Comparison of ENCODE assay signal across 19 cellular contexts in genomic region chrX:131289527-131289926, GRCh38. TPM values are rescaled to one million over a fixed set of nuclear protein-coding genes. Genes with fewer than 3 reads are reported as not detected.
A peak's percentile ranks its signal among the peaks of the same experiment; 100 is the strongest.
DNase-seq lines count a peak whose midpoint lies in the region; ATAC-seq and TF ChIP-seq lines count a peak whose summit lies in the region.
"Had no signal": no experiment of that assay in that cellular context is flagged by ENCODE, and none has a peak within 500 bp of the region (broad histone marks: within the 10 kb centered on the region; RNA-seq: fewer than 3 reads in every experiment).

No MANE protein-coding gene starts in this region.

- peaks cover 31% of the 10 kb centered on the region for H3K4me1 Mint-ChIP-seq in endodermal cell
- peaks cover 33% of the 10 kb centered on the region for H3K4me1 Mint-ChIP-seq in neural progenitor cell
- no peaks in the 10 kb centered on the region for H3K4me1 Mint-ChIP-seq in activated naive CD8-positive, alpha-beta T cell treated with anti-CD3 and anti-CD28 coated beads for 36 hours
- peaks cover 6% of the 10 kb centered on the region for H3K4me1 Mint-ChIP-seq in stimulated activated naive CD8-positive, alpha-beta T cell treated with anti-CD3 and anti-CD28 coated beads, Interleukin-15, amount 100 ng/mL, for 72 hours
- H3K4me1 Mint-ChIP-seq: CD4-positive, alpha-beta memory T cell had no signal

- H3K27ac ChIP-seq in left ventricle myocardium inferior (replicated peaks) (no peak overlapping the region), endodermal cell (ENCODE audit: low read depth, low read length) (no peak overlapping the region), neural progenitor cell (no peak overlapping the region), suprapubic skin (no peak overlapping the region)
- H3K27ac ChIP-seq: SJCRH30 had no signal

- H3K27me3 Mint-ChIP-seq in endodermal cell (ENCODE audit: insufficient read depth) (no peaks in the 10 kb centered on the region), neural progenitor cell (ENCODE audit: insufficient read depth, low read depth) (peaks cover 11% of the 10 kb centered on the region)
- H3K27me3 Mint-ChIP-seq in activated naive CD8-positive, alpha-beta T cell treated with anti-CD3 and anti-CD28 coated beads for 36 hours: peaks cover 25% of the 10 kb centered on the region
- peaks cover 24% of the 10 kb centered on the region for H3K27me3 Mint-ChIP-seq in stimulated activated naive CD8-positive, alpha-beta T cell treated with anti-CD3 and anti-CD28 coated beads, Interleukin-15, amount 100 ng/mL, for 72 hours

- no peaks in the 10 kb centered on the region for H4K20me1 ChIP-seq in neural progenitor cell (ENCODE audit: low read depth)

- DNase-seq in left ventricle myocardium inferior (no peak), Right ventricle myocardium superior (no peak), endodermal cell (no peak), neural progenitor cell (ENCODE audit: low spot score) (no peak), suprapubic skin (ENCODE audit: low spot score in 2 of 2) (no peak), NCI-H748 treated with DMSO at 0.1 percent for 48 hours (lab: John Stamatoyannopoulos, UW) (no peak)
- DNase-seq in activated naive CD8-positive, alpha-beta T cell treated with anti-CD3 and anti-CD28 coated beads for 36 hours: no peak
- no peak for DNase-seq in stimulated activated naive CD8-positive, alpha-beta T cell treated with anti-CD3 and anti-CD28 coated beads, Interleukin-15, amount 100 ng/mL, for 72 hours
- DNase-seq: activated CD4-positive, CD25-positive, alpha-beta regulatory T cell treated with anti-CD3 and anti-CD28 coated beads, Interleukin-2, amount 50 U/mL, for 72 hours; activated T-cell treated with anti-CD3 and anti-CD28 coated beads for 4 hours; AML-193; CD4-positive, alpha-beta memory T cell; naive thymus-derived CD4-positive, alpha-beta T cell; NCI-H1694; SJCRH30; stimulated activated CD4-positive, alpha-beta T cell treated with anti-CD3 and anti-CD28 coated beads, Interleukin-1b, Interleukin-23, amount 100 ng/mL, for 48 hours had no signal

- H3F3A ChIP-seq in neural progenitor cell (ENCODE audit: low read depth): no peaks in the 10 kb centered on the region

- peak overlapping the region; percentile 75 for H3K4me3 Mint-ChIP-seq in endodermal cell
- H3K4me3 Mint-ChIP-seq in neural progenitor cell: peak overlapping the region; percentile 85
- no peak overlapping the region for H3K4me3 Mint-ChIP-seq in activated naive CD8-positive, alpha-beta T cell treated with anti-CD3 and anti-CD28 coated beads for 36 hours
- no peak overlapping the region for H3K4me3 Mint-ChIP-seq in stimulated activated naive CD8-positive, alpha-beta T cell treated with anti-CD3 and anti-CD28 coated beads, Interleukin-15, amount 100 ng/mL, for 72 hours
- H3K4me3 Mint-ChIP-seq: activated CD8-positive, alpha-beta T cell treated with anti-CD3 and anti-CD28 coated beads for 36 hours; CD4-positive, alpha-beta memory T cell; dendritic cell treated with granulocyte-macrophage colony-stimulating factor and Interleukin-4, amounts not matched to agents 40 ng/mL and 50 ng/mL, for 4 days had no signal

- no peak overlapping the region for H2AFZ ChIP-seq in neural progenitor cell (replicated peaks)

- peak overlapping the region; percentile 50 for H3K4me3 ChIP-seq in left ventricle myocardium inferior
- no peak overlapping the region for H3K4me3 ChIP-seq in endodermal cell (ENCODE audit: low read length)
- peak overlapping the region; percentile 59 for H3K4me3 ChIP-seq in neural progenitor cell
- H3K4me3 ChIP-seq in suprapubic skin: peak overlapping the region; percentile 22
- H3K4me3 ChIP-seq: SJCRH30 had no signal

- H3K27me3 ChIP-seq in left ventricle myocardium inferior (ENCODE audit: low read depth): no peaks in the 10 kb centered on the region
- no peaks in the 10 kb centered on the region for H3K27me3 ChIP-seq in endodermal cell (ENCODE audit: control insufficient read depth, insufficient read depth, low read length, poor library complexity, severe bottlenecking)
- H3K27me3 ChIP-seq in neural progenitor cell: no peaks in the 10 kb centered on the region
- no peaks in the 10 kb centered on the region for H3K27me3 ChIP-seq in suprapubic skin
- H3K27me3 ChIP-seq: SJCRH30 had no signal

- no peak overlapping the region for H3K9ac ChIP-seq in endodermal cell (ENCODE audit: extremely low read depth, low read length, poor library complexity, severe bottlenecking)
- H3K9ac ChIP-seq in neural progenitor cell: no peak overlapping the region

- no peaks in the 10 kb centered on the region for H3K9me3 Mint-ChIP-seq in endodermal cell
- H3K9me3 Mint-ChIP-seq in neural progenitor cell: no peaks in the 10 kb centered on the region
- no peaks in the 10 kb centered on the region for H3K9me3 Mint-ChIP-seq in activated naive CD8-positive, alpha-beta T cell treated with anti-CD3 and anti-CD28 coated beads for 36 hours
- no peaks in the 10 kb centered on the region for H3K9me3 Mint-ChIP-seq in stimulated activated naive CD8-positive, alpha-beta T cell treated with anti-CD3 and anti-CD28 coated beads, Interleukin-15, amount 100 ng/mL, for 72 hours
- H3K9me3 Mint-ChIP-seq: activated CD8-positive, alpha-beta T cell treated with anti-CD3 and anti-CD28 coated beads for 36 hours; CD4-positive, alpha-beta memory T cell; dendritic cell treated with granulocyte-macrophage colony-stimulating factor and Interleukin-4, amounts not matched to agents 40 ng/mL and 50 ng/mL, for 4 days had no signal

- peak overlapping the region; percentile 77 for H3K4me2 ChIP-seq in neural progenitor cell

- ATAC-seq in Right ventricle myocardium superior (ENCODE audit: poor library complexity): no peak
- no peak for ATAC-seq in stimulated activated naive CD8-positive, alpha-beta T cell treated with anti-CD3 and anti-CD28 coated beads, Interleukin-15, amount 100 ng/mL, for 72 hours
- ATAC-seq: naive thymus-derived CD4-positive, alpha-beta T cell had no signal

- H3K27ac Mint-ChIP-seq in endodermal cell (no peak overlapping the region), neural progenitor cell (no peak overlapping the region)
- no peak overlapping the region for H3K27ac Mint-ChIP-seq in activated naive CD8-positive, alpha-beta T cell treated with anti-CD3 and anti-CD28 coated beads for 36 hours
- no peak overlapping the region for H3K27ac Mint-ChIP-seq in stimulated activated naive CD8-positive, alpha-beta T cell treated with anti-CD3 and anti-CD28 coated beads, Interleukin-15, amount 100 ng/mL, for 72 hours
- H3K27ac Mint-ChIP-seq: activated CD8-positive, alpha-beta T cell treated with anti-CD3 and anti-CD28 coated beads for 36 hours; CD4-positive, alpha-beta memory T cell; dendritic cell treated with granulocyte-macrophage colony-stimulating factor and Interleukin-4, amounts not matched to agents 40 ng/mL and 50 ng/mL, for 4 days; naive thymus-derived CD4-positive, alpha-beta T cell had no signal

- WGBS in endodermal cell (ENCODE audit: insufficient coverage in 1 of 2, insufficient read length in 1 of 2), 2 experiments: 21% methylated on average over 2 of the region's 4 CpGs; no CpG with 5 or more reads in 1 of the 2 experiments
- WGBS in suprapubic skin: 51% methylated on average over 4 of the region's 4 CpGs

- TF ChIP-seq EP300 in suprapubic skin (IDR thresholded peaks at IDR 0.05): no peak

- intact Hi-C loops in left ventricle myocardium inferior (cut with micrococcal nuclease) (no loop called here), Right ventricle myocardium superior (cut with DNase I) (no loop called here)

- TF ChIP-seq CTCF in left ventricle myocardium inferior (IDR thresholded peaks at IDR 0.05; ENCODE audit: borderline replicate concordance) (no peak), endodermal cell (conservative IDR thresholded peaks at IDR 0.05) (no peak), neural progenitor cell (IDR thresholded peaks at IDR 0.05) (no peak), suprapubic skin (IDR thresholded peaks at IDR 0.05) (no peak)

- no peaks in the 10 kb centered on the region for H3K36me3 ChIP-seq in left ventricle myocardium inferior
- H3K36me3 ChIP-seq in endodermal cell (ENCODE audit: control insufficient read depth, insufficient read depth, low read length): no peaks in the 10 kb centered on the region
- H3K36me3 ChIP-seq in neural progenitor cell: no peaks in the 10 kb centered on the region
- H3K36me3 ChIP-seq in suprapubic skin: no peaks in the 10 kb centered on the region
- H3K36me3 ChIP-seq: SJCRH30 had no signal

- no peaks in the 10 kb centered on the region for H3K4me1 ChIP-seq in left ventricle myocardium inferior
- no peaks in the 10 kb centered on the region for H3K4me1 ChIP-seq in endodermal cell (ENCODE audit: control insufficient read depth, insufficient read depth, low read length)
- H3K4me1 ChIP-seq in neural progenitor cell: no peaks in the 10 kb centered on the region
- H3K4me1 ChIP-seq in suprapubic skin: peaks cover 5% of the 10 kb centered on the region
- H3K4me1 ChIP-seq: SJCRH30 had no signal

- no peak for TF ChIP-seq POLR2A in suprapubic skin (IDR thresholded peaks at IDR 0.05)

- H3K36me3 Mint-ChIP-seq in endodermal cell (ENCODE audit: low read depth): no peaks in the 10 kb centered on the region
- H3K36me3 Mint-ChIP-seq in neural progenitor cell: no peaks in the 10 kb centered on the region
- H3K36me3 Mint-ChIP-seq in activated naive CD8-positive, alpha-beta T cell treated with anti-CD3 and anti-CD28 coated beads for 36 hours: no peaks in the 10 kb centered on the region
- H3K36me3 Mint-ChIP-seq: CD4-positive, alpha-beta memory T cell; naive thymus-derived CD4-positive, alpha-beta T cell had no signal

- H3K9me3 ChIP-seq in left ventricle myocardium inferior (replicated peaks): no peaks in the 10 kb centered on the region
- H3K9me3 ChIP-seq in endodermal cell (ENCODE audit: control insufficient read depth, low read length): no peaks in the 10 kb centered on the region
- H3K9me3 ChIP-seq in neural progenitor cell (ENCODE audit: low read depth): no peaks in the 10 kb centered on the region
- H3K9me3 ChIP-seq in suprapubic skin: no peaks in the 10 kb centered on the region
- H3K9me3 ChIP-seq: SJCRH30 had no signal

- H3K79me2 ChIP-seq in neural progenitor cell (ENCODE audit: low read depth): no peaks in the 10 kb centered on the region

RNA-seq across cellular contexts. Expression of gene IGSF1, which starts 0.4 kb away (rescaled TPM):
- total RNA-seq in left ventricle myocardium inferior (2.4 TPM), Right ventricle myocardium superior (4.3 TPM), endodermal cell (10 to 100 TPM in 1 of 2 donors, 1 to 10 TPM in 1; 5.6 to 10.5 TPM), neural progenitor cell (ENCODE audit: low replicate concordance) (9.6 and 9.9 TPM in 2 replicates), suprapubic skin (under 1 TPM in 3 of 4 donors, not detected in 1; 0.08 to 0.86 (median 0.34) TPM)
- 5.2 TPM for polyA plus RNA-seq in endodermal cell (2013, experiment 1 of 2)
- 4.4 TPM for polyA plus RNA-seq in endodermal cell (2013, experiment 2 of 2)
- total RNA-seq in activated naive CD8-positive, alpha-beta T cell treated with anti-CD3 and anti-CD28 coated beads for 36 hours: not detected
- total RNA-seq: A172; activated CD8-positive, alpha-beta T cell treated with anti-CD3 and anti-CD28 coated beads for 36 hours; CD4-positive, alpha-beta memory T cell; naive thymus-derived CD4-positive, alpha-beta T cell; SJCRH30 had no signal
- polyA plus RNA-seq: CD4-positive, alpha-beta memory T cell; naive thymus-derived CD4-positive, alpha-beta T cell had no signal

Comparison
In these comparisons a context has a peak if more than half of its experiments do, and no peak if none do; other contexts are left out.
1. H3K4me3 Mint-ChIP-seq: peak in endodermal cell (single experiment) and neural progenitor cell (single experiment); none in activated naive CD8-positive, alpha-beta T cell treated with anti-CD3 and anti-CD28 coated beads for 36 hours (single experiment) and stimulated activated naive CD8-positive, alpha-beta T cell treated with anti-CD3 and anti-CD28 coated beads, Interleukin-15, amount 100 ng/mL, for 72 hours (0 of 2).